In genomic region chr10:86742230-86742629, GRCh38 we compare ENCODE assay signal across 25 cellular contexts. TPM values are rescaled to one million over a fixed set of nuclear protein-coding genes. Genes with fewer than 3 reads are reported as not detected.
DNase-seq lines count a peak whose midpoint lies in the region; ATAC-seq and TF ChIP-seq lines count a peak whose summit lies in the region.
"Had no signal": no experiment of that assay in that cellular context is flagged by ENCODE, and none has a peak within 500 bp of the region (broad histone marks: within the 10 kb centered on the region; RNA-seq: fewer than 3 reads in every experiment).

No MANE protein-coding gene starts in this region.

- no peaks in the 10 kb centered on the region for H3K36me3 ChIP-seq in cardiac muscle cell
- no peaks in the 10 kb centered on the region for H3K36me3 ChIP-seq in right atrium auricular region
- no peaks in the 10 kb centered on the region for H3K36me3 ChIP-seq in psoas muscle (ENCODE audit: insufficient read depth in 1 of 2, low read depth in 1 of 2)

- H3K27ac ChIP-seq in cardiac muscle cell (peak overlapping the region; percentile 66), right atrium auricular region (no peak overlapping the region), psoas muscle (no peak overlapping the region)
- H3K27ac ChIP-seq: GM23248 had no signal

- 67% methylated on average over 1 of the region's 1 CpG for WGBS in psoas muscle, 3 donors

- H3K9me3 ChIP-seq in cardiac muscle cell (ENCODE audit: low read depth), result no peaks in the 10 kb centered on the region
- no peaks in the 10 kb centered on the region for H3K9me3 ChIP-seq in right atrium auricular region
- no peaks in the 10 kb centered on the region for H3K9me3 ChIP-seq in psoas muscle

- in situ Hi-C loops in KBM-7 (cut with MboI; ENCODE audit: low pct_unique_long_range_greater_than_20kb, low sequenced_read_pairs), result no loop called here

- H3K4me1 ChIP-seq in cardiac muscle cell (ENCODE audit: low read depth) (no peaks in the 10 kb centered on the region), right atrium auricular region (peaks cover 0 to 12% of the 10 kb centered on the region in 2 donors), psoas muscle (peaks cover 2% of the 10 kb centered on the region)

- TF ChIP-seq CTCF in cardiac muscle cell (IDR thresholded peaks at IDR 0.05; ENCODE audit: low read depth, low read length) (no peak), right atrium auricular region (IDR thresholded peaks at IDR 0.05) (no peak), psoas muscle (IDR thresholded peaks at IDR 0.05) (no peak)

- intact Hi-C loops in left ventricle myocardium superior (cut with micrococcal nuclease) (no loop called here), psoas muscle (cut with DNase I) (no loop called here)

- DNase-seq in cardiac muscle cell (ENCODE audit: low read depth in 1 of 2, low spot score in 1 of 2), result no peak
- no peak for DNase-seq in right atrium auricular region (ENCODE audit: low spot score)
- no peak for DNase-seq in left ventricle myocardium superior
- DNase-seq in psoas muscle, result no peak
- no peak for DNase-seq in KBM-7
- no peak for DNase-seq in stimulated activated naive CD4-positive, alpha-beta T cell (lab: John Stamatoyannopoulos, UW)
- no peak for DNase-seq in NCI-H524 (lab: John Stamatoyannopoulos, UW)
- DNase-seq: 8988T; AML-193; C1 segment of cervical spinal cord; Calu3; CD8-positive, alpha-beta memory T cell; DMS153; GM23248; HCEC 1CT; KG1; NCI-H1092 treated with DMSO at 0.1 percent for 48 hours; NCI-H1436 treated with DMSO at 0.1 percent for 48 hours; NCI-H1930; NCI-H2227 treated with DMSO at 0.1 percent for 48 hours; NCI-H510A; NCI-H82; OCI-M1 had no signal

- no peak overlapping the region for H3K4me3 ChIP-seq in cardiac muscle cell
- H3K4me3 ChIP-seq in right atrium auricular region, result no peak overlapping the region
- H3K4me3 ChIP-seq in psoas muscle, result no peak overlapping the region
- H3K4me3 ChIP-seq: GM23248 had no signal

- H3K27me3 ChIP-seq in cardiac muscle cell (no peaks in the 10 kb centered on the region), right atrium auricular region (no peaks in the 10 kb centered on the region), psoas muscle (ENCODE audit: insufficient read depth in 3 of 3, low read length in 2 of 3) (peaks cover 0 to 4% (median 0%) of the 10 kb centered on the region in 3 donors)

- peak; percentile 19 for ATAC-seq in left ventricle myocardium superior
- peak; percentile 26 to 62 (median 47) for ATAC-seq in psoas muscle
- no peak for ATAC-seq in GM21825 (IDR thresholded peaks at IDR 0.05; ENCODE audit: unreplicated experiment)
- ATAC-seq: HepG2 had no signal

RNA-seq across cellular contexts. Expression of gene BMPR1A, which starts 14.2 kb away (rescaled TPM):
- total RNA-seq in cardiac muscle cell, result 37.0 and 39.4 TPM in 2 replicates
- 35.6 and 54.2 TPM in 2 replicates for polyA plus RNA-seq in cardiac muscle cell
- total RNA-seq in right atrium auricular region, result 10 to 100 TPM; 28.6 to 41.2 TPM
- total RNA-seq in left ventricle myocardium superior, result 48.4 TPM
- total RNA-seq in psoas muscle, result 10 to 100 TPM; 12.0 to 30.0 (median 26.2) TPM
- polyA plus RNA-seq in psoas muscle, result 10 to 100 TPM in 1 of 3 donors, 1 to 10 TPM in 2; 4.6 to 22.7 (median 6.0) TPM
